Comparison of ENCODE assay signal across 23 cellular contexts in the genomic region with DNA sequence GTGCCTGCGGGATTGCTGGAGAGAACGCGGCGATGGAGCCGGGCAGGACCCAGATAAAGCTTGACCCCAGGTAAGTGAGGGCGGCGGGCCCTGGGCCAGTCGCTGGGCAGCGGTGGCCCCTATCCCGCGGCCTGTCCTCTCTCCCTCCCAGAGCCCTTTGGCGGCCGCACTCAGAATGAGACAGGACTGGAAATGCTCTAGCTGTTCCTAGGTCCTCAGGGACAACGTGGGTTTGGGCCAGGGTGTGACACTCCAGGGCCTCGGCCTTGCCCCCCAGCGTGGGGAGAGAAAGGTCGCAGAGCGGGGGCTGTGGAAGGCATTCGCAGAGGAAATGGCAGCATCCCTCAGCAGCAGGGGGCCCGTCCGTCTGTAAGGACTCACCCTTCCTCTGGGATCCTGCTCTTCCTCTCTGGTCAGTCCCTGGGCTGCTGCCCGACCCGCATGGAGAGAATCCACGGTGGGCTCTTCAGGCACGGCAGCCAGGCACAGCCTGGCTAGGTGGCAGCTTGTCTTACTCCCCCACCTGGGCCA. TPM values are rescaled to one million over a fixed set of nuclear protein-coding genes. Genes with fewer than 3 reads are reported as not detected.
DNase-seq lines count a peak whose midpoint lies in the region; ATAC-seq and TF ChIP-seq lines count a peak whose summit lies in the region.
"Had no signal": no experiment of that assay in that cellular context is flagged by ENCODE, and none has a peak within 500 bp of the region (broad histone marks: within the 10 kb centered on the region; RNA-seq: fewer than 3 reads in every experiment).

No MANE protein-coding gene starts in this region.

- H3K79me2 ChIP-seq in H9 (ENCODE audit: insufficient read depth, low read length) = no peaks in the 10 kb centered on the region

- no peak overlapping the region for H4K5ac ChIP-seq in H9 (ENCODE audit: insufficient read length, low read depth, low read length)

- H3K9ac ChIP-seq in H9 (ENCODE audit: extremely low read depth, insufficient read length, low read length) = no peak overlapping the region
- peak overlapping the region; percentile 40 to 43 for H3K9ac ChIP-seq in colonic mucosa (ENCODE audit: low read depth in 2 of 2, low read length in 2 of 2)

- no peak overlapping the region for H2BK20ac ChIP-seq in H9 (ENCODE audit: low read depth, low read length, poor library complexity, severe bottlenecking)

- H3K4me3 ChIP-seq in colonic mucosa = peak overlapping the region; percentile 27
- H3K4me3 ChIP-seq in left lung = no peak overlapping the region
- H3K4me3 ChIP-seq: dorsolateral prefrontal cortex, gastroesophageal sphincter had no signal

- H3K36me3 ChIP-seq in colonic mucosa (no peaks in the 10 kb centered on the region), left lung (no peaks in the 10 kb centered on the region)
- H3K36me3 ChIP-seq: gastroesophageal sphincter had no signal

- no peaks in the 10 kb centered on the region for H3K23me2 ChIP-seq in H9 (ENCODE audit: insufficient read length, low read depth, low read length, poor library complexity, severe bottlenecking)

- peaks cover 0 to 2% (median 0%) of the 10 kb centered on the region in 3 experiments; a peak in 2 of 7 replicates for H3K36me3 Mint-ChIP-seq in H9 (ENCODE audit: insufficient read depth in 1 of 3, low read depth in 3 of 3)
- H3K36me3 Mint-ChIP-seq in stimulated activated effector memory CD8-positive, alpha-beta T cell treated with anti-CD3 and anti-CD28 coated beads, Interleukin-12 subunit alpha, Interleukin-12 subunit beta, amount 100 ng/mL, for 72 hours = no peaks in the 10 kb centered on the region
- H3K36me3 Mint-ChIP-seq: CD8-positive, alpha-beta memory T cell; immature natural killer cell; naive B cell had no signal

- no peaks in the 10 kb centered on the region for H3K79me1 ChIP-seq in H9 (ENCODE audit: insufficient read depth, low read depth, low read length, poor library complexity, severe bottlenecking)

- H2BK12ac ChIP-seq in H9 (ENCODE audit: insufficient read length, low read depth, low read length) = no peak overlapping the region

- peak overlapping the region; percentile 60 to 75 for H3K4me3 Mint-ChIP-seq in H9
- H3K4me3 Mint-ChIP-seq in stimulated activated effector memory CD8-positive, alpha-beta T cell treated with anti-CD3 and anti-CD28 coated beads, Interleukin-12 subunit alpha, Interleukin-12 subunit beta, amount 100 ng/mL, for 72 hours = no peak overlapping the region

- no peak overlapping the region for H3K14ac ChIP-seq in H9 (ENCODE audit: insufficient read depth, low read length)

- H3K4me1 ChIP-seq in H9 (ENCODE audit: insufficient read depth, low read length) (0 out of 2 replicates have a peak, but pooled peaks cover 2% of the 10 kb centered on the region), colonic mucosa (peaks cover 22% of the 10 kb centered on the region), left lung (peaks cover 8 to 38% of the 10 kb centered on the region in 2 donors)

- no peak overlapping the region for H3K56ac ChIP-seq in H9 (ENCODE audit: insufficient read length, low read depth, low read length)

- H2AFZ ChIP-seq in H9 (ENCODE audit: low read length) = no peak overlapping the region

- H3K18ac ChIP-seq in H9 (ENCODE audit: insufficient read length, low read depth, low read length) = no peak overlapping the region

- peaks cover 1% of the 10 kb centered on the region for H3K27me3 Mint-ChIP-seq in H9 (ENCODE audit: low read depth)
- H3K27me3 Mint-ChIP-seq: CD8-positive, alpha-beta memory T cell; naive B cell had no signal

- no peak overlapping the region for H3K27ac Mint-ChIP-seq in H9
- peak overlapping the region; percentile 36 for H3K27ac Mint-ChIP-seq in stimulated activated effector memory CD8-positive, alpha-beta T cell treated with anti-CD3 and anti-CD28 coated beads, Interleukin-12 subunit alpha, Interleukin-12 subunit beta, amount 100 ng/mL, for 72 hours

- H3K9me3 Mint-ChIP-seq in H9 = no peaks in the 10 kb centered on the region
- no peaks in the 10 kb centered on the region for H3K9me3 Mint-ChIP-seq in stimulated activated effector memory CD8-positive, alpha-beta T cell treated with anti-CD3 and anti-CD28 coated beads, Interleukin-12 subunit alpha, Interleukin-12 subunit beta, amount 100 ng/mL, for 72 hours
- H3K9me3 Mint-ChIP-seq: CD8-positive, alpha-beta memory T cell; immature natural killer cell had no signal

- no peak overlapping the region for H3K23ac ChIP-seq in H9 (ENCODE audit: insufficient read length, low read depth, low read length)

- no peak overlapping the region for H3T11ph ChIP-seq in H9 (ENCODE audit: low read length)

- intact Hi-C loops in colonic mucosa (cut with DNase I) = no loop called here
- intact Hi-C loops in left lung (cut with DNase I) = no loop called here

- H2BK15ac ChIP-seq in H9 (ENCODE audit: low read depth, low read length) = no peak overlapping the region

- peaks cover 29 to 32% of the 10 kb centered on the region in 2 experiments for H3K4me1 Mint-ChIP-seq in H9
- peaks cover 22% of the 10 kb centered on the region for H3K4me1 Mint-ChIP-seq in stimulated activated effector memory CD8-positive, alpha-beta T cell treated with anti-CD3 and anti-CD28 coated beads, Interleukin-12 subunit alpha, Interleukin-12 subunit beta, amount 100 ng/mL, for 72 hours

- TF ChIP-seq CTCF in H9 (conservative IDR thresholded peaks at IDR 0.05) = no peak
- TF ChIP-seq CTCF in colonic mucosa (IDR thresholded peaks at IDR 0.05) = no peak
- TF ChIP-seq CTCF in left lung (IDR thresholded peaks at IDR 0.05) = no peak

- no peak overlapping the region for H3K27ac ChIP-seq in H9 (ENCODE audit: insufficient read length, low read depth, low read length)
- no peak overlapping the region for H3K27ac ChIP-seq in colonic mucosa
- peak overlapping the region in 1 of 2 donors; percentile 87 for H3K27ac ChIP-seq in left lung
- H3K27ac ChIP-seq: dorsolateral prefrontal cortex, gastroesophageal sphincter had no signal

- WGBS in H9 (ENCODE audit: extremely low coverage, insufficient read length, low lambda C conversion rate) = no CpG with 5 or more reads among the region's 25 CpGs

- H4K20me1 ChIP-seq in H9 (ENCODE audit: control insufficient read depth, insufficient read depth, insufficient read length) = no peaks in the 10 kb centered on the region

- H2BK120ac ChIP-seq in H9 (ENCODE audit: low read depth, low read length, poor library complexity, severe bottlenecking) = no peak overlapping the region

- DNase-seq in H9 (no peak), colonic mucosa (no peak), left lung (no peak), NCI-H82 (lab: John Stamatoyannopoulos, UW) (no peak), EL (no peak)
- DNase-seq in stimulated activated effector memory CD8-positive, alpha-beta T cell treated with anti-CD3 and anti-CD28 coated beads, Interleukin-12 subunit alpha, Interleukin-12 subunit beta, amount 100 ng/mL, for 72 hours (ENCODE audit: low spot score in 2 of 2) = no peak
- DNase-seq in stimulated activated CD4-positive, alpha-beta T cell treated with anti-CD3 and anti-CD28 coated beads, Interleukin-4, amount 100 ng/mL, for 4 hours = no peak
- DNase-seq in central memory CD4-positive, alpha-beta T cell = no peak
- DNase-seq: activated CD4-positive, alpha-beta T cell treated with anti-CD3 and anti-CD28 coated beads for 1 hour; DND-41; immature natural killer cell; mammary epithelial cell; naive B cell; NCI-H1694; NCI-H2227 treated with DMSO at 0.1 percent for 48 hours; stimulated activated CD4-positive, alpha-beta T cell treated with anti-CD3 and anti-CD28 coated beads, Interleukin-2, amount 100 ng/mL, for 24 hours; T1000 had no signal

- H2AK5ac ChIP-seq in H9 (ENCODE audit: insufficient read length, low read length) = no peak overlapping the region

- H3K4me2 ChIP-seq in H9 (ENCODE audit: insufficient read depth, insufficient read length, low read length) = peak overlapping the region; percentile 45

- ATAC-seq in left lung = peak; percentile 6
- ATAC-seq in stimulated activated effector memory CD8-positive, alpha-beta T cell treated with anti-CD3 and anti-CD28 coated beads, Interleukin-12 subunit alpha, Interleukin-12 subunit beta, amount 100 ng/mL, for 72 hours = no peak
- ATAC-seq: gastroesophageal sphincter had no signal

- H3K27me3 ChIP-seq in H9 (ENCODE audit: insufficient read depth, low read length) (no peaks in the 10 kb centered on the region), colonic mucosa (no peaks in the 10 kb centered on the region), left lung (peaks cover 0 to 28% of the 10 kb centered on the region in 2 donors)
- H3K27me3 ChIP-seq: dorsolateral prefrontal cortex had no signal

- H4K91ac ChIP-seq in H9 (ENCODE audit: insufficient read length, low read depth, low read length) = no peak overlapping the region

- no peak overlapping the region for H2BK5ac ChIP-seq in H9 (ENCODE audit: insufficient read length, low read length)

- H3K9me3 ChIP-seq in H9 (ENCODE audit: control insufficient read depth, low read depth, low read length) (no peaks in the 10 kb centered on the region), colonic mucosa (no peaks in the 10 kb centered on the region), left lung (no peaks in the 10 kb centered on the region)
- H3K9me3 ChIP-seq: gastroesophageal sphincter had no signal

- no peak overlapping the region for H4K8ac ChIP-seq in H9 (replicated peaks; ENCODE audit: insufficient read length, low read depth, low read length)

- H3K4ac ChIP-seq in H9 (ENCODE audit: low read depth, low read length) = no peak overlapping the region

RNA-seq across cellular contexts. Expression of gene SLC51A, which starts 0.4 kb away (rescaled TPM):
- total RNA-seq in H9 (2021) = 5.6 and 6.5 TPM in 2 replicates
- total RNA-seq in colonic mucosa = 10 to 100 TPM in 1 of 2 donors, 1 to 10 TPM in 1; 2.1 to 65.1 TPM
- 1 to 10 TPM in 1 of 2 donors, not detected in 1; 1.2 TPM for total RNA-seq in left lung
- total RNA-seq: bronchial epithelial cell; CD8-positive, alpha-beta memory T cell; gastroesophageal sphincter; mammary epithelial cell; subcutaneous adipose tissue had no signal

RNA-seq across cellular contexts. Expression of gene ZDHHC19, which starts 5.5 kb away (rescaled TPM):
- total RNA-seq in H9 (2021) (1.6 and 2.2 TPM in 2 replicates), colonic mucosa (not detected), left lung (1 to 10 TPM; 1.2 to 8.8 TPM)
- total RNA-seq: bronchial epithelial cell; CD8-positive, alpha-beta memory T cell; gastroesophageal sphincter; mammary epithelial cell; skeletal muscle tissue; subcutaneous adipose tissue had no signal
